31 cellular contexts compared by ENCODE assay signal in the genomic region with DNA sequence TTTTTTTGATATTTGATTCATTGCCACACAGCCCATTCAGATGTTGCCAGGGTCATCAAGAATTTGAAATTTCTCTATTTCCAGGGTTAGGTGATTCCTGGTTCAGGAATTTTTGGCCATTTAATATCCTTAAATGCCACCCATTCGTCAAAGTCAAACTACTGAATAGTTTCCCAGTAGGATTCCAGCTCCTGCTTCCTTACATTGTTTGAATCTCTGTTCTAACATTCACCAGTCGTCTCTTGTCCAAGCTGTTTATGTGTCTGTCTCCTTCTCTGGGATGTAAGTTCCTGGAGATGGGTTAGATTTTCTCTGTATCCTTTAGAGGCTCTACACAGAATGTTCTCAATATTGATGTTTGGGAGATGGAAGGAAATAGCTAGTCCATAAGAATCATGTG.
"Had no signal": no experiment of that assay in that cellular context is flagged by ENCODE, and none has a peak within 500 bp of the region (broad histone marks: within the 10 kb centered on the region; RNA-seq: fewer than 3 reads in every experiment).

No MANE protein-coding gene starts in this region.

- H3K9me3 ChIP-seq: body of pancreas, esophagus muscularis mucosa, left ventricle myocardium inferior, mucosa of descending colon, neutrophil, ovary, right lobe of liver, thoracic aorta, upper lobe of left lung, vagina had no signal

- FAIRE-seq: frontal cortex had no signal

- H3K27ac Mint-ChIP-seq: activated CD4-positive, alpha-beta memory T cell treated with anti-CD3 and anti-CD28 coated beads, Interleukin-2, amount 10 ng/mL, durations not matched to agents 7 days and 5 days; activated T-cell treated with anti-CD3 and anti-CD28 coated beads, Interleukin-2, amount 50 U/mL, for 24 hours; activated T-helper 17 cell treated with anti-CD3 and anti-CD28 coated beads, Interleukin-2, amount 50 U/mL, for 72 hours; natural killer cell treated with Interleukin-12 subunit alpha and Interleukin-12 subunit beta and Interleukin-15 and Interleukin-18, amount 100 ng/mL, for 72 hours; progenitor cell of endocrine pancreas; stimulated activated naive CD8-positive, alpha-beta T cell treated with anti-CD3 and anti-CD28 coated beads, Interleukin-15, Interleukin-2, amounts not matched to agents 100 ng/mL and 50 ng/mL, for 24 hours had no signal

- DNase-seq: activated CD4-positive, alpha-beta memory T cell treated with anti-CD3 and anti-CD28 coated beads, Interleukin-2, amount 10 ng/mL, durations not matched to agents 7 days and 5 days; activated CD4-positive, alpha-beta T cell treated with anti-CD3 and anti-CD28 coated beads for 1 hour; activated CD4-positive, alpha-beta T cell treated with anti-CD3 and anti-CD28 coated beads, Interleukin-2, amount 10 ng/mL, durations not matched to agents 7 days and 5 days; activated CD8-positive, alpha-beta memory T cell treated with anti-CD3 and anti-CD28 coated beads, Interleukin-2, amount 50 U/mL, for 48 hours; activated gamma-delta T cell treated with Interleukin-2 at 50 U/mL for 16 hours; activated naive CD4-positive, alpha-beta T cell treated with anti-CD3 and anti-CD28 coated beads, Interleukin-2, amount 50 U/mL, for 16 hours; anterior cingulate cortex; body of pancreas; islet precursor cell; left ventricle myocardium inferior; mucosa of descending colon; ovary; stimulated activated CD4-positive, alpha-beta T cell treated with anti-CD3 and anti-CD28 coated beads, Interleukin-12 subunit alpha, Interleukin-12 subunit beta, amount 100 ng/mL, for 4 hours; stimulated activated CD4-positive, alpha-beta T cell treated with anti-CD3 and anti-CD28 coated beads, Interleukin-4, amount 100 ng/mL, for 1 hour; T-helper 2 cell; upper lobe of left lung had no signal

- H3K36me3 ChIP-seq: esophagus muscularis mucosa, left ventricle myocardium inferior, neutrophil, ovary, right lobe of liver, thoracic aorta, upper lobe of left lung, vagina had no signal

- H2AFZ ChIP-seq: hepatocyte had no signal

- H3K27me3 Mint-ChIP-seq: activated T-cell treated with anti-CD3 and anti-CD28 coated beads, Interleukin-2, amount 50 U/mL, for 24 hours; activated T-helper 17 cell treated with anti-CD3 and anti-CD28 coated beads, Interleukin-2, amount 50 U/mL, for 72 hours had no signal

- H3K4me2 ChIP-seq: hepatocyte had no signal

- H3K4me3 ChIP-seq: body of pancreas, coronary artery, esophagus muscularis mucosa, hepatocyte, left ventricle myocardium inferior, lung, mucosa of descending colon, ovary, right lobe of liver, skin epidermis, thoracic aorta, upper lobe of left lung, vagina had no signal

- H3K79me2 ChIP-seq: hepatocyte had no signal

- H3K4me1 ChIP-seq: body of pancreas, left ventricle myocardium inferior, right lobe of liver, vagina had no signal

- H3K4me1 Mint-ChIP-seq: activated CD4-positive, alpha-beta memory T cell treated with anti-CD3 and anti-CD28 coated beads, Interleukin-2, amount 10 ng/mL, durations not matched to agents 7 days and 5 days had no signal

- H3K27ac ChIP-seq: body of pancreas, coronary artery, esophagus muscularis mucosa, hepatocyte, left ventricle myocardium inferior, neutrophil, ovary, right lobe of liver, skin epidermis, thoracic aorta, vagina had no signal

- H3K36me3 Mint-ChIP-seq: natural killer cell treated with Interleukin-12 subunit alpha and Interleukin-12 subunit beta and Interleukin-15 and Interleukin-18, amount 100 ng/mL, for 72 hours had no signal

- H3K4me3 Mint-ChIP-seq: activated CD4-positive, alpha-beta memory T cell treated with anti-CD3 and anti-CD28 coated beads, Interleukin-2, amount 10 ng/mL, durations not matched to agents 7 days and 5 days; activated CD4-positive, alpha-beta T cell treated with anti-CD3 and anti-CD28 coated beads, Interleukin-2, amount 10 ng/mL, durations not matched to agents 7 days and 5 days; activated T-cell treated with anti-CD3 and anti-CD28 coated beads, Interleukin-2, amount 50 U/mL, for 24 hours; activated T-helper 17 cell treated with anti-CD3 and anti-CD28 coated beads, Interleukin-2, amount 50 U/mL, for 72 hours; natural killer cell treated with Interleukin-12 subunit alpha and Interleukin-12 subunit beta and Interleukin-15 and Interleukin-18, amount 100 ng/mL, for 72 hours; stimulated activated naive CD8-positive, alpha-beta T cell treated with anti-CD3 and anti-CD28 coated beads, Interleukin-15, Interleukin-2, amounts not matched to agents 100 ng/mL and 50 ng/mL, for 24 hours had no signal

- H3K9me3 Mint-ChIP-seq: activated CD4-positive, alpha-beta memory T cell treated with anti-CD3 and anti-CD28 coated beads, Interleukin-2, amount 10 ng/mL, durations not matched to agents 7 days and 5 days; activated CD4-positive, alpha-beta T cell treated with anti-CD3 and anti-CD28 coated beads, Interleukin-2, amount 10 ng/mL, durations not matched to agents 7 days and 5 days; activated T-cell treated with anti-CD3 and anti-CD28 coated beads, Interleukin-2, amount 50 U/mL, for 24 hours; activated T-helper 17 cell treated with anti-CD3 and anti-CD28 coated beads, Interleukin-2, amount 50 U/mL, for 72 hours; natural killer cell treated with Interleukin-12 subunit alpha and Interleukin-12 subunit beta and Interleukin-15 and Interleukin-18, amount 100 ng/mL, for 72 hours; stimulated activated naive CD8-positive, alpha-beta T cell treated with anti-CD3 and anti-CD28 coated beads, Interleukin-15, Interleukin-2, amounts not matched to agents 100 ng/mL and 50 ng/mL, for 24 hours had no signal

- H3K27me3 ChIP-seq: body of pancreas, esophagus muscularis mucosa, hepatocyte, neutrophil, ovary, right lobe of liver, upper lobe of left lung, vagina had no signal
